In the genomic region with DNA sequence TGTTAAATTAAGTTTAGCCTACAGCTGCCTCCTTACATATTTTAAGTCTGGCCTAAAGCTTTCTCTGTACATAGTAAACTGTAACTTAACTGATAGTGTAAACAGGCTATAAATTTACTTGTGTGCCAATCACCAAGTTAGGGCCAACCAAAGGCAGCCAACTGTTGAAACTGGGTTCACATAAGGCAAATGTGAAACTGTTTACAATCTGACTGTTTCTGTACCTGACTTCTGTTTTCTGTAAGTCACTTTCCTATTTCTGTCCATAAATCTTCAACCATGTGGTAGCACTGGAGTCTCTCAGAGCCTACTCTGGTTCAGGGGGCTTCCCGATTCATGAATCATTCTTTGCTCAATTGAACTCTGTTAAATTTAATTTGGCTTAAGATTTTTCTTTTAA, we compare ENCODE assay signal across 17 cellular contexts.
DNase-seq lines count a peak whose midpoint lies in the region; ATAC-seq and TF ChIP-seq lines count a peak whose summit lies in the region.
"Had no signal": no experiment of that assay in that cellular context is flagged by ENCODE, and none has a peak within 500 bp of the region (broad histone marks: within the 10 kb centered on the region; RNA-seq: fewer than 3 reads in every experiment).

No MANE protein-coding gene starts in this region.

- POLR2A ChIA-PET in A673 (lab: Charles Lee; ENCODE audit: low non-redundant PET) = no interaction called here

- no peak overlapping the region for H3K27ac Mint-ChIP-seq in activated CD4-positive, alpha-beta T cell treated with anti-CD3 and anti-CD28 coated beads, Interleukin-2, amount 10 ng/mL, durations not matched to agents 24 days and 14 days
- H3K27ac Mint-ChIP-seq: activated naive CD4-positive, alpha-beta T cell treated with anti-CD3 and anti-CD28 coated beads, Interleukin-2, amount 50 U/mL, for 24 hours; B cell had no signal

- no peak for TF ChIP-seq CTCF in A673 (conservative IDR thresholded peaks at IDR 0.05; ENCODE audit: low read depth, low read length)

- no peak overlapping the region for H3K4me3 ChIP-seq in A673 (ENCODE audit: low read depth, low read length, poor library complexity, severe bottlenecking)

- peaks cover 31% of the 10 kb centered on the region for H3K4me1 ChIP-seq in A673 (ENCODE audit: insufficient read depth, low read length, poor library complexity, severe bottlenecking)
- H3K4me1 ChIP-seq: parathyroid adenoma had no signal

- ATAC-seq in GM18511 (IDR thresholded peaks at IDR 0.05; ENCODE audit: unreplicated experiment) (peak; percentile 80), GM19467 (IDR thresholded peaks at IDR 0.05; ENCODE audit: unreplicated experiment) (peak; percentile 74), HG02852 (IDR thresholded peaks at IDR 0.05; ENCODE audit: unreplicated experiment) (peak; percentile 65), HG03442 (IDR thresholded peaks at IDR 0.05; ENCODE audit: unreplicated experiment) (peak; percentile 78)

- H3K36me3 Mint-ChIP-seq in activated CD4-positive, alpha-beta T cell treated with anti-CD3 and anti-CD28 coated beads, Interleukin-2, amount 10 ng/mL, durations not matched to agents 24 days and 14 days (ENCODE audit: low read depth) = no peaks in the 10 kb centered on the region
- H3K36me3 Mint-ChIP-seq: activated naive CD4-positive, alpha-beta T cell treated with anti-CD3 and anti-CD28 coated beads, Interleukin-2, amount 50 U/mL, for 24 hours had no signal

- H3K27ac ChIP-seq in A673 (ENCODE audit: low read depth, low read length, poor library complexity, severe bottlenecking) = no peak overlapping the region
- H3K27ac ChIP-seq: parathyroid adenoma had no signal

- no peaks in the 10 kb centered on the region for H3K36me3 ChIP-seq in A673 (ENCODE audit: insufficient read depth, low read length, poor library complexity, severe bottlenecking)

- BruUV-seq in A673 (replicated peaks; lab: Mats Ljungman, UMichigan) = no TSS peak

- no peaks in the 10 kb centered on the region for H3K4me1 Mint-ChIP-seq in activated CD4-positive, alpha-beta T cell treated with anti-CD3 and anti-CD28 coated beads, Interleukin-2, amount 10 ng/mL, durations not matched to agents 24 days and 14 days
- H3K4me1 Mint-ChIP-seq: activated naive CD4-positive, alpha-beta T cell treated with anti-CD3 and anti-CD28 coated beads, Interleukin-2, amount 50 U/mL, for 24 hours; B cell had no signal

- H3K27me3 ChIP-seq in A673 (replicated peaks; ENCODE audit: insufficient read depth, low read depth, low read length, poor library complexity) = no peaks in the 10 kb centered on the region

- no peak overlapping the region for H3K4me3 Mint-ChIP-seq in activated CD4-positive, alpha-beta T cell treated with anti-CD3 and anti-CD28 coated beads, Interleukin-2, amount 10 ng/mL, durations not matched to agents 24 days and 14 days
- H3K4me3 Mint-ChIP-seq: activated naive CD4-positive, alpha-beta T cell treated with anti-CD3 and anti-CD28 coated beads, Interleukin-2, amount 50 U/mL, for 24 hours; B cell had no signal

- CTCF ChIA-PET in A673 (lab: Charles Lee) = no interaction called here

- intact Hi-C loops in A673 (cut with micrococcal nuclease; ENCODE audit: unreplicated experiment) = no loop called here
- intact Hi-C loops in activated CD4-positive, alpha-beta T cell treated with anti-CD3 and anti-CD28 coated beads, Interleukin-2, amount 10 ng/mL, durations not matched to agents 24 days and 14 days (cut with micrococcal nuclease) = no loop called here

- no peaks in the 10 kb centered on the region for H3K27me3 Mint-ChIP-seq in activated CD4-positive, alpha-beta T cell treated with anti-CD3 and anti-CD28 coated beads, Interleukin-2, amount 10 ng/mL, durations not matched to agents 24 days and 14 days
- H3K27me3 Mint-ChIP-seq: activated naive CD4-positive, alpha-beta T cell treated with anti-CD3 and anti-CD28 coated beads, Interleukin-2, amount 50 U/mL, for 24 hours; B cell had no signal

- no peaks in the 10 kb centered on the region for H3K9me3 Mint-ChIP-seq in activated CD4-positive, alpha-beta T cell treated with anti-CD3 and anti-CD28 coated beads, Interleukin-2, amount 10 ng/mL, durations not matched to agents 24 days and 14 days
- H3K9me3 Mint-ChIP-seq: activated naive CD4-positive, alpha-beta T cell treated with anti-CD3 and anti-CD28 coated beads, Interleukin-2, amount 50 U/mL, for 24 hours had no signal

- no peaks in the 10 kb centered on the region for H3K9me3 ChIP-seq in A673 (ENCODE audit: low read depth, low read length, poor library complexity, severe bottlenecking)

- DNase-seq in amygdala (lab: John Stamatoyannopoulos, UW) = no peak
- DNase-seq in A673 (ENCODE audit: low spot score) = no peak
- DNase-seq in activated CD8-positive, alpha-beta memory T cell treated with anti-CD3 and anti-CD28 coated beads, Interleukin-2, amount 50 U/mL, for 4 hours = no peak
- DNase-seq in activated CD4-positive, alpha-beta T cell treated with anti-CD3 and anti-CD28 coated beads, Interleukin-2, amount 10 ng/mL, durations not matched to agents 24 days and 14 days = no peak
- DNase-seq: activated CD4-positive, alpha-beta T cell treated with anti-CD3 and anti-CD28 coated beads, Interleukin-2, amount 50 U/mL, for 1 hour; cerebellar nuclear complex; IMR-90; mesendoderm; NCI-H146; stimulated activated naive CD4-positive, alpha-beta T cell had no signal
